Comparison of ENCODE assay signal across 17 cellular contexts in genomic region chr18:9772847-9773677, GRCh38.
DNase-seq lines count a peak whose midpoint lies in the region; ATAC-seq and TF ChIP-seq lines count a peak whose summit lies in the region.
"Had no signal": no experiment of that assay in that cellular context is flagged by ENCODE, and none has a peak within 500 bp of the region (broad histone marks: within the 10 kb centered on the region; RNA-seq: fewer than 3 reads in every experiment).

No MANE protein-coding gene starts in this region.

- 93 to 95% methylated on average over 10 to 13 of the region's 13 CpGs for WGBS in endodermal cell (ENCODE audit: insufficient coverage in 1 of 2, insufficient read length in 1 of 2), 2 experiments

- H3K9me3 ChIP-seq in endodermal cell (ENCODE audit: control insufficient read depth, low read length) (no peaks in the 10 kb centered on the region), neutrophil (no peaks in the 10 kb centered on the region)
- H3K9me3 ChIP-seq: SJSA1 had no signal

- H3K4me3 ChIP-seq in endodermal cell (ENCODE audit: low read length) (no peak overlapping the region), neutrophil (ENCODE audit: low read depth in 1 of 2, low read length in 1 of 2) (peak overlapping the region in 1 of 2 experiments; percentile 51)
- H3K4me3 ChIP-seq: BLaER1, SJSA1 had no signal

- TF ChIP-seq CTCF in endodermal cell (conservative IDR thresholded peaks at IDR 0.05) (no peak), neutrophil (IDR thresholded peaks at IDR 0.05) (no peak)

- H3K36me3 Mint-ChIP-seq in endodermal cell (ENCODE audit: low read depth), result no peaks in the 10 kb centered on the region
- no peaks in the 10 kb centered on the region for H3K36me3 Mint-ChIP-seq in immature natural killer cell
- H3K36me3 Mint-ChIP-seq: CD8-positive, alpha-beta T cell had no signal

- peaks cover 1% of the 10 kb centered on the region for H3K9me3 Mint-ChIP-seq in endodermal cell
- peaks cover 0 to 2% (median 0%) of the 10 kb centered on the region in 6 donors for H3K9me3 Mint-ChIP-seq in immature natural killer cell
- H3K9me3 Mint-ChIP-seq: CD8-positive, alpha-beta T cell had no signal

- ATAC-seq in HG03442 (IDR thresholded peaks at IDR 0.05; ENCODE audit: unreplicated experiment), result no peak
- ATAC-seq: CD8-positive, alpha-beta T cell had no signal

- H3K9ac ChIP-seq in endodermal cell (ENCODE audit: extremely low read depth, low read length, poor library complexity, severe bottlenecking), result no peak overlapping the region
- H3K9ac ChIP-seq: BLaER1, KMS-11 had no signal

- H3K27ac Mint-ChIP-seq in endodermal cell, result no peak overlapping the region
- H3K27ac Mint-ChIP-seq in immature natural killer cell, result no peak overlapping the region
- H3K27ac Mint-ChIP-seq: CD8-positive, alpha-beta T cell had no signal

- H3K4me3 Mint-ChIP-seq in endodermal cell (no peak overlapping the region), immature natural killer cell (no peak overlapping the region)
- H3K4me3 Mint-ChIP-seq: CD8-positive, alpha-beta T cell had no signal

- peaks cover 4% of the 10 kb centered on the region for H3K27me3 Mint-ChIP-seq in endodermal cell (ENCODE audit: insufficient read depth)
- H3K27me3 Mint-ChIP-seq in immature natural killer cell (ENCODE audit: low read depth in 3 of 3), result peaks cover 10 to 13% (median 11%) of the 10 kb centered on the region in 3 donors

- no peaks in the 10 kb centered on the region for H3K36me3 ChIP-seq in endodermal cell (ENCODE audit: control insufficient read depth, insufficient read depth, low read length)
- peaks cover 3% of the 10 kb centered on the region for H3K36me3 ChIP-seq in neutrophil
- H3K36me3 ChIP-seq: BLaER1 had no signal

- H3K4me1 ChIP-seq in endodermal cell (ENCODE audit: control insufficient read depth, insufficient read depth, low read length) (peaks cover 5% of the 10 kb centered on the region), neutrophil (ENCODE audit: control insufficient read depth in 1 of 2, insufficient read depth in 1 of 2, low read depth in 1 of 2, low read length in 1 of 2) (peaks cover 86 to 87% of the 10 kb centered on the region in 2 experiments)
- H3K4me1 ChIP-seq: BLaER1 had no signal

- H3K27ac ChIP-seq in endodermal cell (ENCODE audit: low read depth, low read length) (no peak overlapping the region), neutrophil (peak overlapping the region; percentile 89)
- H3K27ac ChIP-seq: BLaER1, KMS-11, SJSA1 had no signal

- H3K4me1 Mint-ChIP-seq in endodermal cell, result peaks cover 14% of the 10 kb centered on the region
- peaks cover 4 to 6% of the 10 kb centered on the region in 2 donors for H3K4me1 Mint-ChIP-seq in immature natural killer cell

- H3K27me3 ChIP-seq in endodermal cell (ENCODE audit: control insufficient read depth, insufficient read depth, low read length, poor library complexity, severe bottlenecking) (no peaks in the 10 kb centered on the region), neutrophil (no peaks in the 10 kb centered on the region)
- H3K27me3 ChIP-seq: BLaER1, SJSA1 had no signal

- DNase-seq in NCI-H2227 treated with DMSO at 0.1 percent for 48 hours (lab: John Stamatoyannopoulos, UW), result peak; percentile 3
- DNase-seq in endodermal cell, result peak; percentile 3
- DNase-seq in NCI-H1436 treated with DMSO at 0.1 percent for 48 hours (lab: John Stamatoyannopoulos, UW), result no peak
- no peak for DNase-seq in nucleus accumbens (lab: John Stamatoyannopoulos, UW)
- DNase-seq in immature natural killer cell, result no peak
- DNase-seq: CD8-positive, alpha-beta T cell; DMS153; NCI-H1105; NCI-H2029 treated with DMSO at 0.1 percent for 48 hours; NCI-H2171; NCI-H446; NCI-H526 had no signal

Comparison
In these comparisons a context has a peak if more than half of its experiments do, and no peak if none do; other contexts are left out.
1. DNase-seq: peak in NCI-H2227 treated with DMSO at 0.1 percent for 48 hours (single experiment) and endodermal cell (single experiment); none in NCI-H1436 treated with DMSO at 0.1 percent for 48 hours (single experiment), nucleus accumbens (0 of 56) and immature natural killer cell (0 of 3).